18 cellular contexts compared by ENCODE assay signal in the genomic region with DNA sequence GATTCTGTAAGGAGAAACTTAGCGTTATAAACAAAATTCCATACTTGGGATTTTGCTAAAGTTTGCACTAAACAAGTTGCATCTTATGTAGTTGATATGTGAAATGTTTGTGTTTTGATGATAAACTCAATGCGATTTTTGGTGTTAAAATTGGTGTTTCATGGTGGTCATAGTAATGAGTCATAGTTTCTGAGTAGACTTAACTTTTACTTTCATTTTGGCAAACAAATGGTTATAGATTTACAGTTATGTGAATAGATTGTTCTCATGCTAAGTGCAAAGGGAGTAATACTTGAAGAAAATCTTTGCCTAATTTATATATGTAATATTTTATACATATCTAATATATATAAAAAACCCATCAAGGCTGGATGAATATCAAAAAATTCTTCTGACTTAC.
A peak's percentile ranks its signal among the peaks of the same experiment; 100 is the strongest.
DNase-seq lines count a peak whose midpoint lies in the region; ATAC-seq and TF ChIP-seq lines count a peak whose summit lies in the region.
"Had no signal": no experiment of that assay in that cellular context is flagged by ENCODE, and none has a peak within 500 bp of the region (broad histone marks: within the 10 kb centered on the region; RNA-seq: fewer than 3 reads in every experiment).

No MANE protein-coding gene starts in this region.

- H3K4me3 Mint-ChIP-seq in progenitor cell of endocrine pancreas (ENCODE audit: low read depth) = no peak overlapping the region
- H3K4me3 Mint-ChIP-seq: B cell; CD4-positive, alpha-beta T cell; CD8-positive, alpha-beta T cell had no signal

- no peaks in the 10 kb centered on the region for H3K27me3 Mint-ChIP-seq in progenitor cell of endocrine pancreas
- H3K27me3 Mint-ChIP-seq: B cell; CD4-positive, alpha-beta T cell had no signal

- TF ChIP-seq CTCF in progenitor cell of endocrine pancreas (IDR thresholded peaks at IDR 0.05; ENCODE audit: unreplicated experiment) = no peak

- H3K27ac Mint-ChIP-seq in progenitor cell of endocrine pancreas = no peak overlapping the region
- H3K27ac Mint-ChIP-seq: B cell; CD4-positive, alpha-beta T cell; CD8-positive, alpha-beta T cell had no signal

- ATAC-seq in GM19463 (IDR thresholded peaks at IDR 0.05; ENCODE audit: unreplicated experiment) = peak; percentile 61
- ATAC-seq in GM18511 (IDR thresholded peaks at IDR 0.05; ENCODE audit: unreplicated experiment) = no peak
- ATAC-seq: CD8-positive, alpha-beta T cell had no signal

- no peaks in the 10 kb centered on the region for H3K9me3 Mint-ChIP-seq in progenitor cell of endocrine pancreas (ENCODE audit: low read depth)

- no peaks in the 10 kb centered on the region for H3K36me3 Mint-ChIP-seq in progenitor cell of endocrine pancreas (ENCODE audit: insufficient read depth)
- H3K36me3 Mint-ChIP-seq: CD8-positive, alpha-beta T cell had no signal

- DNase-seq in H4 (ENCODE audit: low spot score) = peak; percentile 2
- DNase-seq in OCI-M1 (lab: John Stamatoyannopoulos, UW) = peak; percentile 95
- no peak for DNase-seq in NCI-H82 treated with DMSO at 0.1 percent for 48 hours (lab: John Stamatoyannopoulos, UW; ENCODE audit: unreplicated experiment)
- no peak for DNase-seq in progenitor cell of endocrine pancreas (ENCODE audit: low spot score, unreplicated experiment)
- DNase-seq in COLO829 (ENCODE audit: low spot score) = no peak
- DNase-seq: 8988T; AML-193; CD4-positive, alpha-beta T cell; CD8-positive, alpha-beta T cell; COR-L47; DMS 273 treated with DMSO at 0.1 percent for 48 hours; DMS153; DMS53; DMS79 treated with DMSO at 0.1 percent for 48 hours; GF-D8 had no signal

- H3K4me1 Mint-ChIP-seq in progenitor cell of endocrine pancreas (ENCODE audit: low read depth) = peaks cover 5% of the 10 kb centered on the region
- H3K4me1 Mint-ChIP-seq: B cell had no signal

Comparison
In these comparisons a context has a peak if more than half of its experiments do, and no peak if none do; other contexts are left out.
1. DNase-seq: peak in H4 (single experiment) and OCI-M1 (single experiment); none in NCI-H82 treated with DMSO at 0.1 percent for 48 hours (single experiment), progenitor cell of endocrine pancreas (single experiment) and COLO829 (single experiment).